Comparison of ENCODE assay signal across 2 cellular contexts in the genomic region with DNA sequence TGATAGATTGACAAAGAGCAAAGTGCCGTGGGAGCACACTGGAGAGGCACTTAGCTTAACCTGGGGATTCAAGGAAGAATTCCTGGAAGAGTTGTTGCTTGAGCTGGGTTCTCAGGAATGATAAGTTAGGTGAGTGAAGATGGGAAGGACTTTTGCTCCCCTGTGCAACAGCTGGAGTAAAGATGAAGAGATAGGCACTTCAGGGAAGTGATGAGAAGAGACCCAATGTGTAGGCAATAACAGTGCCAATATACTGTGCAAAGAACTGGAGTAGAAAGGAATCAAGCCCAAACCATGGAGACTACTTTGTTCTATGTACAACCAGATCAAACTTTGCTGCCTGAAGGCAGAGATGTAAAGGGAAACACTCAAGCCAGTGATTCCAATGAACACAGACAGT.
TF ChIP-seq lines count a peak whose summit lies in the region.

No MANE protein-coding gene starts in this region.

TF ChIP-seq in WTC11, 78 proteins besides CTCF, POLR2A, EP300 and RAD21 (continued from another document):
- TF ChIP-seq, protein P1, sequence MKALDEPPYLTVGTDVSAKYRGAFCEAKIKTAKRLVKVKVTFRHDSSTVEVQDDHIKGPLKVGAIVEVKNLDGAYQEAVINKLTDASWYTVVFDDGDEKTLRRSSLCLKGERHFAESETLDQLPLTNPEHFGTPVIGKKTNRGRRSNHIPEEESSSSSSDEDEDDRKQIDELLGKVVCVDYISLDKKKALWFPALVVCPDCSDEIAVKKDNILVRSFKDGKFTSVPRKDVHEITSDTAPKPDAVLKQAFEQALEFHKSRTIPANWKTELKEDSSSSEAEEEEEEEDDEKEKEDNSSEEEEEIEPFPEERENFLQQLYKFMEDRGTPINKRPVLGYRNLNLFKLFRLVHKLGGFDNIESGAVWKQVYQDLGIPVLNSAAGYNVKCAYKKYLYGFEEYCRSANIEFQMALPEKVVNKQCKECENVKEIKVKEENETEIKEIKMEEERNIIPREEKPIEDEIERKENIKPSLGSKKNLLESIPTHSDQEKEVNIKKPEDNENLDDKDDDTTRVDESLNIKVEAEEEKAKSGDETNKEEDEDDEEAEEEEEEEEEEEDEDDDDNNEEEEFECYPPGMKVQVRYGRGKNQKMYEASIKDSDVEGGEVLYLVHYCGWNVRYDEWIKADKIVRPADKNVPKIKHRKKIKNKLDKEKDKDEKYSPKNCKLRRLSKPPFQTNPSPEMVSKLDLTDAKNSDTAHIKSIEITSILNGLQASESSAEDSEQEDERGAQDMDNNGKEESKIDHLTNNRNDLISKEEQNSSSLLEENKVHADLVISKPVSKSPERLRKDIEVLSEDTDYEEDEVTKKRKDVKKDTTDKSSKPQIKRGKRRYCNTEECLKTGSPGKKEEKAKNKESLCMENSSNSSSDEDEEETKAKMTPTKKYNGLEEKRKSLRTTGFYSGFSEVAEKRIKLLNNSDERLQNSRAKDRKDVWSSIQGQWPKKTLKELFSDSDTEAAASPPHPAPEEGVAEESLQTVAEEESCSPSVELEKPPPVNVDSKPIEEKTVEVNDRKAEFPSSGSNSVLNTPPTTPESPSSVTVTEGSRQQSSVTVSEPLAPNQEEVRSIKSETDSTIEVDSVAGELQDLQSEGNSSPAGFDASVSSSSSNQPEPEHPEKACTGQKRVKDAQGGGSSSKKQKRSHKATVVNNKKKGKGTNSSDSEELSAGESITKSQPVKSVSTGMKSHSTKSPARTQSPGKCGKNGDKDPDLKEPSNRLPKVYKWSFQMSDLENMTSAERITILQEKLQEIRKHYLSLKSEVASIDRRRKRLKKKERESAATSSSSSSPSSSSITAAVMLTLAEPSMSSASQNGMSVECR (CRISPR knock-in tag; IDR thresholded peaks at IDR 0.05; ENCODE audit: borderline replicate concordance): no peak

TF ChIP-seq in K562, 482 proteins besides CTCF, POLR2A, EP300 and RAD21 (continued from another document):
- TF ChIP-seq, protein P2, sequence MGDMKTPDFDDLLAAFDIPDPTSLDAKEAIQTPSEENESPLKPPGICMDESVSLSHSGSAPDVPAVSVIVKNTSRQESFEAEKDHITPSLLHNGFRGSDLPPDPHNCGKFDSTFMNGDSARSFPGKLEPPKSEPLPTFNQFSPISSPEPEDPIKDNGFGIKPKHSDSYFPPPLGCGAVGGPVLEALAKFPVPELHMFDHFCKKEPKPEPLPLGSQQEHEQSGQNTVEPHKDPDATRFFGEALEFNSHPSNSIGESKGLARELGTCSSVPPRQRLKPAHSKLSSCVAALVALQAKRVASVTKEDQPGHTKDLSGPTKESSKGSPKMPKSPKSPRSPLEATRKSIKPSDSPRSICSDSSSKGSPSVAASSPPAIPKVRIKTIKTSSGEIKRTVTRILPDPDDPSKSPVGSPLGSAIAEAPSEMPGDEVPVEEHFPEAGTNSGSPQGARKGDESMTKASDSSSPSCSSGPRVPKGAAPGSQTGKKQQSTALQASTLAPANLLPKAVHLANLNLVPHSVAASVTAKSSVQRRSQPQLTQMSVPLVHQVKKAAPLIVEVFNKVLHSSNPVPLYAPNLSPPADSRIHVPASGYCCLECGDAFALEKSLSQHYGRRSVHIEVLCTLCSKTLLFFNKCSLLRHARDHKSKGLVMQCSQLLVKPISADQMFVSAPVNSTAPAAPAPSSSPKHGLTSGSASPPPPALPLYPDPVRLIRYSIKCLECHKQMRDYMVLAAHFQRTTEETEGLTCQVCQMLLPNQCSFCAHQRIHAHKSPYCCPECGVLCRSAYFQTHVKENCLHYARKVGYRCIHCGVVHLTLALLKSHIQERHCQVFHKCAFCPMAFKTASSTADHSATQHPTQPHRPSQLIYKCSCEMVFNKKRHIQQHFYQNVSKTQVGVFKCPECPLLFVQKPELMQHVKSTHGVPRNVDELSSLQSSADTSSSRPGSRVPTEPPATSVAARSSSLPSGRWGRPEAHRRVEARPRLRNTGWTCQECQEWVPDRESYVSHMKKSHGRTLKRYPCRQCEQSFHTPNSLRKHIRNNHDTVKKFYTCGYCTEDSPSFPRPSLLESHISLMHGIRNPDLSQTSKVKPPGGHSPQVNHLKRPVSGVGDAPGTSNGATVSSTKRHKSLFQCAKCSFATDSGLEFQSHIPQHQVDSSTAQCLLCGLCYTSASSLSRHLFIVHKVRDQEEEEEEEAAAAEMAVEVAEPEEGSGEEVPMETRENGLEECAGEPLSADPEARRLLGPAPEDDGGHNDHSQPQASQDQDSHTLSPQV (IDR thresholded peaks at IDR 0.05): peak; percentile 18; the same call in 1 of the 2 replicates
- TF ChIP-seq CTBP1 (IDR thresholded peaks at IDR 0.05; ENCODE audit: borderline replicate concordance) (peak; percentile 62; the same call in 1 of the 2 replicates), TAF1 (IDR thresholded peaks at IDR 0.05; ENCODE audit: control insufficient read depth, extremely low read depth, insufficient read depth, low read length, severe bottlenecking) (no peak), ZNF311 (CRISPR knock-in tag; IDR thresholded peaks at IDR 0.05) (0 out of 2 replicates have a peak, but pooled peaks have one; percentile 16), EP400 (IDR thresholded peaks at IDR 0.05) (0 out of 2 replicates have a peak, but pooled peaks have one; percentile 4), RBM17 (IDR thresholded peaks at IDR 0.05; ENCODE audit: borderline replicate concordance, low read depth, low read length) (no peak)
- TF ChIP-seq, protein P3, sequence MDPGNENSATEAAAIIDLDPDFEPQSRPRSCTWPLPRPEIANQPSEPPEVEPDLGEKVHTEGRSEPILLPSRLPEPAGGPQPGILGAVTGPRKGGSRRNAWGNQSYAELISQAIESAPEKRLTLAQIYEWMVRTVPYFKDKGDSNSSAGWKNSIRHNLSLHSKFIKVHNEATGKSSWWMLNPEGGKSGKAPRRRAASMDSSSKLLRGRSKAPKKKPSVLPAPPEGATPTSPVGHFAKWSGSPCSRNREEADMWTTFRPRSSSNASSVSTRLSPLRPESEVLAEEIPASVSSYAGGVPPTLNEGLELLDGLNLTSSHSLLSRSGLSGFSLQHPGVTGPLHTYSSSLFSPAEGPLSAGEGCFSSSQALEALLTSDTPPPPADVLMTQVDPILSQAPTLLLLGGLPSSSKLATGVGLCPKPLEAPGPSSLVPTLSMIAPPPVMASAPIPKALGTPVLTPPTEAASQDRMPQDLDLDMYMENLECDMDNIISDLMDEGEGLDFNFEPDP (CRISPR knock-in tag; IDR thresholded peaks at IDR 0.05): no peak
- TF ChIP-seq, protein P4, sequence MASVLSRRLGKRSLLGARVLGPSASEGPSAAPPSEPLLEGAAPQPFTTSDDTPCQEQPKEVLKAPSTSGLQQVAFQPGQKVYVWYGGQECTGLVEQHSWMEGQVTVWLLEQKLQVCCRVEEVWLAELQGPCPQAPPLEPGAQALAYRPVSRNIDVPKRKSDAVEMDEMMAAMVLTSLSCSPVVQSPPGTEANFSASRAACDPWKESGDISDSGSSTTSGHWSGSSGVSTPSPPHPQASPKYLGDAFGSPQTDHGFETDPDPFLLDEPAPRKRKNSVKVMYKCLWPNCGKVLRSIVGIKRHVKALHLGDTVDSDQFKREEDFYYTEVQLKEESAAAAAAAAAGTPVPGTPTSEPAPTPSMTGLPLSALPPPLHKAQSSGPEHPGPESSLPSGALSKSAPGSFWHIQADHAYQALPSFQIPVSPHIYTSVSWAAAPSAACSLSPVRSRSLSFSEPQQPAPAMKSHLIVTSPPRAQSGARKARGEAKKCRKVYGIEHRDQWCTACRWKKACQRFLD (CRISPR knock-in tag; IDR thresholded peaks at IDR 0.05): no peak
- TF ChIP-seq, protein P5, sequence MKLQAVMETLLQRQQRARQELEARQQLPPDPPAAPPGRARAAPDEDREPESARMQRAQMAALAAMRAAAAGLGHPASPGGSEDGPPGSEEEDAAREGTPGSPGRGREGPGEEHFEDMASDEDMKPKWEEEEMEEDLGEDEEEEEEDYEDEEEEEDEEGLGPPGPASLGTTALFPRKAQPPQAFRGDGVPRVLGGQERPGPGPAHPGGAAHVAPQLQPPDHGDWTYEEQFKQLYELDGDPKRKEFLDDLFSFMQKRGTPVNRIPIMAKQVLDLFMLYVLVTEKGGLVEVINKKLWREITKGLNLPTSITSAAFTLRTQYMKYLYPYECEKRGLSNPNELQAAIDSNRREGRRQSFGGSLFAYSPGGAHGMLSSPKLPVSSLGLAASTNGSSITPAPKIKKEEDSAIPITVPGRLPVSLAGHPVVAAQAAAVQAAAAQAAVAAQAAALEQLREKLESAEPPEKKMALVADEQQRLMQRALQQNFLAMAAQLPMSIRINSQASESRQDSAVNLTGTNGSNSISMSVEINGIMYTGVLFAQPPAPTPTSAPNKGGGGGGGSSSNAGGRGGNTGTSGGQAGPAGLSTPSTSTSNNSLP (IDR thresholded peaks at IDR 0.05; ENCODE audit: borderline replicate concordance, low read depth, low read length): no peak
- TF ChIP-seq, protein P6, sequence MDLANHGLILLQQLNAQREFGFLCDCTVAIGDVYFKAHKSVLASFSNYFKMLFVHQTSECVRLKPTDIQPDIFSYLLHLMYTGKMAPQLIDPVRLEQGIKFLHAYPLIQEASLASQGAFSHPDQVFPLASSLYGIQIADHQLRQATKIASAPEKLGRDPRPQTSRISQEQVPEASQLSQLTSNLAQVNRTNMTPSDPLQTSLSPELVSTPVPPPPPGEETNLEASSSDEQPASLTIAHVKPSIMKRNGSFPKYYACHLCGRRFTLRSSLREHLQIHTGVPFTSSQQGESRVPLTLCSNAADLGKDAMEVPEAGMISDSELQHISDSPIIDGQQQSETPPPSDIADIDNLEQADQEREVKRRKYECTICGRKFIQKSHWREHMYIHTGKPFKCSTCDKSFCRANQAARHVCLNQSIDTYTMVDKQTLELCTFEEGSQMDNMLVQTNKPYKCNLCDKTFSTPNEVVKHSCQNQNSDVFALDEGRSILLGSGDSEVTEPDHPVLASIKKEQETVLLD (IDR thresholded peaks at IDR 0.05): peak; percentile 57; the same call in 1 of the 2 replicates
